ENCODE assay signal across 28 cellular contexts in genomic region chr4:184719407-184719806, GRCh38. TPM values are rescaled to one million over a fixed set of nuclear protein-coding genes. Genes with fewer than 3 reads are reported as not detected.
"Had no signal": no experiment of that assay in that cellular context is flagged by ENCODE, and none has a peak within 500 bp of the region (broad histone marks: within the 10 kb centered on the region; RNA-seq: fewer than 3 reads in every experiment).

No MANE protein-coding gene starts in this region.

- DNase-seq: activated B cell treated with CpG ODN at 0.5 μM for 24 hours; activated CD4-positive, alpha-beta memory T cell treated with anti-CD3 and anti-CD28 coated beads, Interleukin-2, amount 10 ng/mL, durations not matched to agents 7 days and 5 days; activated CD4-positive, alpha-beta T cell treated with anti-CD3 and anti-CD28 coated beads, Interleukin-2, amount 10 ng/mL, durations not matched to agents 7 days and 5 days; activated CD4-positive, alpha-beta T cell treated with anti-CD3 and anti-CD28 coated beads, Interleukin-2, amount 50 U/mL, for 4 hours; activated CD8-positive, alpha-beta memory T cell treated with anti-CD3 and anti-CD28 coated beads, Interleukin-2, amount 50 U/mL, for 48 hours; activated gamma-delta T cell; activated naive CD4-positive, alpha-beta T cell; activated naive CD4-positive, alpha-beta T cell treated with anti-CD3 and anti-CD28 coated beads, Interleukin-2, amount 10 ng/mL, durations not matched to agents 7 days and 5 days; activated naive CD8-positive, alpha-beta T cell treated with anti-CD3 and anti-CD28 coated beads, Interleukin-2, amount 10 ng/mL, durations not matched to agents 7 days and 5 days; activated T-cell treated with anti-CD3 and anti-CD28 coated beads for 4 hours; activated T-cell treated with anti-CD3 and anti-CD28 coated beads, Interleukin-2, amount 50 U/mL, for 24 hours; activated T-cell treated with anti-CD3 and anti-CD28 coated beads, Interleukin-2, amount 50 U/mL, for 72 hours; central memory CD4-positive, alpha-beta T cell; cerebellar nuclear complex; colonic mucosa; effector CD8-positive, alpha-beta T cell; esophagus squamous epithelium; foreskin fibroblast; head of caudate nucleus; T-helper 17 cell; T1000; WERI-Rb-1 had no signal

- H3K4me1 ChIP-seq: ascending aorta, breast epithelium, esophagus squamous epithelium had no signal

- H3K27me3 ChIP-seq: ascending aorta, breast epithelium, cardiac muscle cell, colonic mucosa, esophagus squamous epithelium had no signal

- H3K4me3 ChIP-seq: ascending aorta, breast epithelium, cardiac muscle cell, colonic mucosa, esophagus squamous epithelium had no signal

- H3K9me3 ChIP-seq: colonic mucosa, esophagus squamous epithelium had no signal

- ATAC-seq: activated CD4-positive, CD25-positive, alpha-beta regulatory T cell treated with anti-CD3 and anti-CD28 coated beads, Interleukin-2, amount 50 U/mL, for 24 hours; activated naive CD4-positive, alpha-beta T cell treated with anti-CD3 and anti-CD28 coated beads, Interleukin-2, amount 50 U/mL, for 72 hours; activated T-cell treated with anti-CD3 and anti-CD28 coated beads, Interleukin-2, amount 50 U/mL, for 72 hours; T-helper 17 cell had no signal

- H3K36me3 ChIP-seq: ascending aorta, breast epithelium, colonic mucosa had no signal

- H3K27ac ChIP-seq: ascending aorta, breast epithelium, cardiac muscle cell, colonic mucosa, epithelial cell of prostate, esophagus squamous epithelium, WERI-Rb-1 had no signal

RNA-seq across cellular contexts. Expression of gene CENPU, which starts 14.5 kb away (rescaled TPM):
- total RNA-seq: ascending aorta had no signal
